Comparison of ENCODE assay signal across 8 cellular contexts in the genomic region with DNA sequence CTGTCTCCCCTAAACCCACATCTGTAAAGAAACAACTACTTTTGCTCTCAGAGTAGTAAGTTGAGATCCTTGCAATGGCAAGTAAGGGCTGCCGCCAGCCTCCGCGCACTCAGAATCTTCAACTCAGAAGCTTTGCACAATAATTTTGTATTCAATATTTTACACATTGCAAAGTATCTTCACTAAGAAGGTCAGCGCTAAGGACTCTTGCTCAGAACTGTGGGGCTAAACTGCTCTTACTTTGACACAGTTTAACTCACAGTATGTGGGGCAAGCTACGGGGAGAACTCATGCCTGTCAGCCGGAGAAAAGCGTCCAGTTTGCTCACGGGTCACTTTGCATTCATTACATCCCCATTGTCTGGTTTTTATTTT. TPM values are rescaled to one million over a fixed set of nuclear protein-coding genes. Genes with fewer than 3 reads are reported as not detected.
DNase-seq lines count a peak whose midpoint lies in the region; ATAC-seq and TF ChIP-seq lines count a peak whose summit lies in the region.

No MANE protein-coding gene starts in this region.

- H3K79me1 ChIP-seq in IMR-90 (ENCODE audit: low read depth in 1 of 2, low read length in 2 of 2): peaks cover 0 to 14% of the 10 kb centered on the region in 2 experiments; a peak in 2 of 4 replicates

- no peak overlapping the region for H2AK5ac ChIP-seq in IMR-90 (ENCODE audit: low read depth, low read length)

- WGBS in IMR-90 (ENCODE audit: extremely low coverage in 2 of 2, insufficient read length in 1 of 2), 2 experiments: 0% methylated on average over 1 of the region's 8 CpGs; no CpG with 5 or more reads in 1 of the 2 experiments

- H3K9ac ChIP-seq in IMR-90 (ENCODE audit: low read depth, low read length): peak overlapping the region; percentile 59
- peak overlapping the region; percentile 78 to 90 (median 87) for H3K9ac ChIP-seq in subcutaneous abdominal adipose tissue (ENCODE audit: low read length in 5 of 5)

- intact Hi-C loops in IMR-90 (cut with micrococcal nuclease): loop anchor here (5.0 kb wide), 1 partner anchor 630 kb away; no protein-coding TSS in a partner anchor

- H3K9me1 ChIP-seq in IMR-90 (ENCODE audit: insufficient read depth, low read length): no peaks in the 10 kb centered on the region

- H2AFZ ChIP-seq in IMR-90 (replicated peaks; ENCODE audit: low read length, poor library complexity): peak overlapping the region; percentile 95

- H3K23ac ChIP-seq in IMR-90 (ENCODE audit: low read depth, low read length): peak overlapping the region; percentile 93

- H2BK120ac ChIP-seq in IMR-90 (ENCODE audit: low read depth, low read length): no peak overlapping the region

- H3K36me3 ChIP-seq in IMR-90 (ENCODE audit: control insufficient read depth, insufficient read depth, low read length) (peaks cover 7% of the 10 kb centered on the region; the same call in 1 of the 2 replicates), subcutaneous abdominal adipose tissue (ENCODE audit: control insufficient read depth in 5 of 5, insufficient read depth in 5 of 5, low read length in 5 of 5) (peaks cover 0 to 22% (median 19%) of the 10 kb centered on the region in 5 donors)

- H3K4me3 ChIP-seq in IMR-90 (ENCODE audit: insufficient read depth, low read depth, low read length) (peak overlapping the region; percentile 90), subcutaneous abdominal adipose tissue (ENCODE audit: low read depth in 1 of 5, low read length in 5 of 5) (peak overlapping the region; percentile 79 to 87 (median 81))

- no peak overlapping the region for H3K56ac ChIP-seq in IMR-90 (ENCODE audit: extremely low read depth, insufficient read depth, low read length)

- no TSS peak for BruUV-seq in IMR-90 (replicated peaks; lab: Mats Ljungman, UMichigan)

- in situ Hi-C loops in IMR-90 (cut with MboI; ENCODE audit: low sequenced_read_pairs): loop anchor here (25.0 kb wide), 1 partner anchor 620 kb away; the partner anchor contains the start of gene SYNM

- POLR2A ChIA-PET in IMR-90 (lab: Charles Lee; ENCODE audit: unreplicated experiment): interaction anchor here (0.6 kb wide), 1 partner anchor 390 kb away, joined by 3 read pairs; no protein-coding TSS in a partner anchor

- H2AK9ac ChIP-seq in IMR-90 (replicated peaks; ENCODE audit: low read depth, low read length, poor library complexity): peak overlapping the region; percentile 15

- H4K5ac ChIP-seq in IMR-90 (ENCODE audit: low read depth, low read length): no peak overlapping the region

- no peak for TF ChIP-seq POLR2A in IMR-90 (IDR thresholded peaks at IDR 0.05; ENCODE audit: low read depth, low read length)

- H3K27ac ChIP-seq in IMR-90 (ENCODE audit: insufficient read depth, low read length) (no peak overlapping the region), subcutaneous abdominal adipose tissue (ENCODE audit: low read depth, low read length) (peak overlapping the region; percentile 86), caudate nucleus (ENCODE audit: low read depth, low read length) (no peak overlapping the region)

- dilution Hi-C loops in IMR-90 (cut with HindIII; ENCODE audit: low sequenced_read_pairs, unreplicated experiment): no loop called here

- H2BK20ac ChIP-seq in IMR-90 (ENCODE audit: low read depth, low read length): no peak overlapping the region

- no peaks in the 10 kb centered on the region for H4K20me1 ChIP-seq in IMR-90 (ENCODE audit: insufficient read depth, low read length)

- H3K4me2 ChIP-seq in IMR-90 (ENCODE audit: low read depth, low read length): peak overlapping the region; percentile 90

- H3K4me1 ChIP-seq in IMR-90 (ENCODE audit: control insufficient read depth, insufficient read depth, low read length) (peaks cover 4% of the 10 kb centered on the region), subcutaneous abdominal adipose tissue (ENCODE audit: control insufficient read depth in 5 of 5, insufficient read depth in 5 of 5, low read length in 5 of 5) (peaks cover 0 to 42% (median 34%) of the 10 kb centered on the region in 5 donors)

- no peak overlapping the region for H4K91ac ChIP-seq in IMR-90 (ENCODE audit: insufficient read depth, low read depth, low read length)

- no peak for TF ChIP-seq RAD21 in IMR-90 (IDR thresholded peaks at IDR 0.05; ENCODE audit: low read length)

- no peaks in the 10 kb centered on the region for H3K9me3 ChIP-seq in IMR-90 (ENCODE audit: control insufficient read depth, insufficient read depth, low read length)
- peaks cover 0 to under 1% (median 0%) of the 10 kb centered on the region in 5 donors for H3K9me3 ChIP-seq in subcutaneous abdominal adipose tissue (ENCODE audit: control insufficient read depth in 5 of 5, low read length in 5 of 5)

- no peak for TF ChIP-seq CTCF in IMR-90 (conservative IDR thresholded peaks at IDR 0.05; ENCODE audit: low read depth, low read length)

- H4K8ac ChIP-seq in IMR-90 (ENCODE audit: low read depth in 2 of 2, low read length in 2 of 2): no peak overlapping the region

- H3K4ac ChIP-seq in IMR-90 (ENCODE audit: low read depth, low read length): no peak overlapping the region

- H3K18ac ChIP-seq in IMR-90 (ENCODE audit: low read depth, low read length): no peak overlapping the region

- CTCF ChIA-PET in IMR-90 (lab: Yijun Ruan, JAX): interaction anchor here (0.7 to 1.2 kb wide), 2 partner anchors 24 to 673 kb away, joined by 3 to 5 read pairs; no protein-coding TSS in a partner anchor

- ATAC-seq in IMR-90 (ENCODE audit: low read depth) (no peak), HG02763 (IDR thresholded peaks at IDR 0.05; ENCODE audit: unreplicated experiment) (no peak)

- DNase-seq in IMR-90 (peak; percentile 20), amniotic epithelial cell (ENCODE audit: low read depth) (peak; percentile 44), iris pigment epithelial cell (ENCODE audit: low read depth) (peak; percentile 60), NCI-H1694 (lab: John Stamatoyannopoulos, UW) (no peak), SIG-M5 treated with dmso at 0.1 percent for 504 hours (lab: John Stamatoyannopoulos, UW; ENCODE audit: unreplicated experiment) (no peak), caudate nucleus (lab: John Stamatoyannopoulos, UW) (no peak)

- H3K27me3 ChIP-seq in IMR-90 (ENCODE audit: control insufficient read depth, insufficient read depth, low read length): no peaks in the 10 kb centered on the region
- no peaks in the 10 kb centered on the region for H3K27me3 ChIP-seq in subcutaneous abdominal adipose tissue (ENCODE audit: control insufficient read depth in 5 of 5, insufficient read depth in 4 of 5, low read length in 5 of 5)

- no peak overlapping the region for H2BK15ac ChIP-seq in IMR-90 (ENCODE audit: low read depth, low read length)

- no peak overlapping the region for H2BK5ac ChIP-seq in IMR-90 (ENCODE audit: low read depth, low read length, poor library complexity, severe bottlenecking)

- peak overlapping the region; percentile 61 for H3K14ac ChIP-seq in IMR-90 (replicated peaks; ENCODE audit: low read depth, low read length)

TF ChIP-seq in IMR-90, 13 proteins besides CTCF, POLR2A, EP300 and RAD21:
- TF ChIP-seq RCOR1 (IDR thresholded peaks at IDR 0.05; ENCODE audit: insufficient replicate concordance, low read length) (no peak), NFE2L2 (IDR thresholded peaks at IDR 0.05; ENCODE audit: low read depth, low read length) (no peak), SMC3 (IDR thresholded peaks at IDR 0.05; ENCODE audit: low read depth, low read length) (no peak), MAFK (IDR thresholded peaks at IDR 0.05; ENCODE audit: low read depth, low read length) (no peak), RFX5 (IDR thresholded peaks at IDR 0.05; ENCODE audit: low read depth, low read length) (no peak), CHD1 (IDR thresholded peaks at IDR 0.05; ENCODE audit: low read depth, low read length) (no peak), MXI1 (IDR thresholded peaks at IDR 0.05; ENCODE audit: borderline replicate concordance, low read depth, low read length) (no peak), CEBPB (IDR thresholded peaks at IDR 0.05; ENCODE audit: low read depth, low read length) (no peak), MAZ (IDR thresholded peaks at IDR 0.05; ENCODE audit: borderline replicate concordance, low read depth, low read length) (no peak), BHLHE40 (IDR thresholded peaks at IDR 0.05; ENCODE audit: low read depth, low read length) (no peak), USF2 (IDR thresholded peaks at IDR 0.05; ENCODE audit: low read depth, low read length) (no peak), FOS (IDR thresholded peaks at IDR 0.05; ENCODE audit: low read depth, low read length) (no peak)
- TF ChIP-seq, protein P1, sequence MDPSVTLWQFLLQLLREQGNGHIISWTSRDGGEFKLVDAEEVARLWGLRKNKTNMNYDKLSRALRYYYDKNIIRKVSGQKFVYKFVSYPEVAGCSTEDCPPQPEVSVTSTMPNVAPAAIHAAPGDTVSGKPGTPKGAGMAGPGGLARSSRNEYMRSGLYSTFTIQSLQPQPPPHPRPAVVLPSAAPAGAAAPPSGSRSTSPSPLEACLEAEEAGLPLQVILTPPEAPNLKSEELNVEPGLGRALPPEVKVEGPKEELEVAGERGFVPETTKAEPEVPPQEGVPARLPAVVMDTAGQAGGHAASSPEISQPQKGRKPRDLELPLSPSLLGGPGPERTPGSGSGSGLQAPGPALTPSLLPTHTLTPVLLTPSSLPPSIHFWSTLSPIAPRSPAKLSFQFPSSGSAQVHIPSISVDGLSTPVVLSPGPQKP (IDR thresholded peaks at IDR 0.05; ENCODE audit: borderline replicate concordance, low read depth, low read length): no peak

RNA-seq across cellular contexts. Expression of gene LYSMD4, which starts 1.0 kb away (rescaled TPM):
- total RNA-seq in IMR-90 (2012; rRNA removed): 4.5 and 5.6 TPM in 2 replicates
- 4.1 and 5.0 TPM in 2 replicates for polyA plus RNA-seq in IMR-90 (2012; rRNA removed)
- polyA plus RNA-seq in IMR-90 (2012; cell fraction: cytosol; rRNA removed): 2.7 and 4.6 TPM in 2 replicates
- 20.1 and 24.3 TPM in 2 replicates for polyA plus RNA-seq in IMR-90 (2012; cell fraction: nucleus; rRNA removed; ENCODE audit: low replicate concordance)

Comparison
In these comparisons a context has a peak if more than half of its experiments do, and no peak if none do; other contexts are left out.
1. DNase-seq: peak in IMR-90 (single experiment), amniotic epithelial cell (single experiment) and iris pigment epithelial cell (single experiment); none in NCI-H1694 (single experiment), SIG-M5 treated with dmso at 0.1 percent for 504 hours (single experiment) and caudate nucleus (0 of 61).